In genomic region chr19:14554382-14554812, GRCh38 we compare ENCODE assay signal across 1 cellular context.
TF ChIP-seq lines count a peak whose summit lies in the region.

No MANE protein-coding gene starts in this region.

TF ChIP-seq in HepG2, 621 proteins besides CTCF, POLR2A, EP300 and RAD21 (continued from another document and continues in another):
- TF ChIP-seq TMF1 (CRISPR knock-in tag; IDR thresholded peaks at IDR 0.05; ENCODE audit: low read depth) = no peak
- no peak for TF ChIP-seq ZNF563 (CRISPR knock-in tag; IDR thresholded peaks at IDR 0.05)
- TF ChIP-seq ZNF850 (CRISPR knock-in tag; conservative IDR thresholded peaks at IDR 0.05) = no peak
- TF ChIP-seq ZNF713 (CRISPR knock-in tag; IDR thresholded peaks at IDR 0.05) = no peak
- TF ChIP-seq ZFP90 (CRISPR knock-in tag; IDR thresholded peaks at IDR 0.05; ENCODE audit: borderline replicate concordance) = no peak
- no peak for TF ChIP-seq ZNF20 (CRISPR knock-in tag; IDR thresholded peaks at IDR 0.05)
- no peak for TF ChIP-seq FOSL1 (CRISPR knock-in tag; IDR thresholded peaks at IDR 0.05; ENCODE audit: borderline replicate concordance)
- TF ChIP-seq HBP1 (CRISPR knock-in tag; IDR thresholded peaks at IDR 0.05; ENCODE audit: low read depth) = no peak
- TF ChIP-seq ZNF432 (CRISPR knock-in tag; IDR thresholded peaks at IDR 0.05; ENCODE audit: borderline replicate concordance) = no peak
- no peak; the same call in 1 of the 2 replicates for TF ChIP-seq ZNF572 (CRISPR knock-in tag; IDR thresholded peaks at IDR 0.05)
- no peak for TF ChIP-seq RARG (CRISPR knock-in tag; IDR thresholded peaks at IDR 0.05; ENCODE audit: low read depth)
- no peak for TF ChIP-seq DPF2 (CRISPR knock-in tag; IDR thresholded peaks at IDR 0.05; ENCODE audit: borderline replicate concordance, low read depth)
- peak; percentile 43; the same call in 1 of the 2 replicates for TF ChIP-seq TFAP4 (IDR thresholded peaks at IDR 0.05; ENCODE audit: borderline replicate concordance, low read depth)
- TF ChIP-seq GMEB1 (CRISPR knock-in tag; IDR thresholded peaks at IDR 0.05; ENCODE audit: borderline replicate concordance) = no peak
- TF ChIP-seq ZNF678 (CRISPR knock-in tag; IDR thresholded peaks at IDR 0.05) = no peak
- TF ChIP-seq ZNF569 (CRISPR knock-in tag; IDR thresholded peaks at IDR 0.05; ENCODE audit: borderline replicate concordance) = no peak
- TF ChIP-seq ONECUT2 (CRISPR knock-in tag; IDR thresholded peaks at IDR 0.05) = no peak
- TF ChIP-seq DDIT3 (CRISPR knock-in tag; IDR thresholded peaks at IDR 0.05) = no peak
- TF ChIP-seq NFKBIZ (CRISPR knock-in tag; IDR thresholded peaks at IDR 0.05) = no peak
- no peak for TF ChIP-seq GZF1 (CRISPR knock-in tag; IDR thresholded peaks at IDR 0.05)
- TF ChIP-seq USF2 (IDR thresholded peaks at IDR 0.05; ENCODE audit: low read depth, low read length) = no peak
- TF ChIP-seq USF2 (CRISPR knock-in tag; IDR thresholded peaks at IDR 0.05; ENCODE audit: borderline replicate concordance) = no peak
- no peak for TF ChIP-seq ZNF800 (CRISPR knock-in tag; IDR thresholded peaks at IDR 0.05)
- no peak for TF ChIP-seq TRIM22 (IDR thresholded peaks at IDR 0.05)
- no peak for TF ChIP-seq MXD1 (CRISPR knock-in tag; IDR thresholded peaks at IDR 0.05)
- TF ChIP-seq GPBP1L1 (CRISPR knock-in tag; IDR thresholded peaks at IDR 0.05) = no peak
- TF ChIP-seq IRF2 (CRISPR knock-in tag; IDR thresholded peaks at IDR 0.05) = 0 out of 2 replicates have a peak, but pooled peaks have one; percentile 59
- no peak for TF ChIP-seq ASH2L (IDR thresholded peaks at IDR 0.05; ENCODE audit: insufficient read length, low read depth, low read length)
- TF ChIP-seq ZSCAN5A (CRISPR knock-in tag; IDR thresholded peaks at IDR 0.05; ENCODE audit: borderline replicate concordance) = no peak
- TF ChIP-seq ZSCAN12 (CRISPR knock-in tag; IDR thresholded peaks at IDR 0.05) = no peak
- TF ChIP-seq MNT (IDR thresholded peaks at IDR 0.05) = no peak
- TF ChIP-seq EED (CRISPR knock-in tag; IDR thresholded peaks at IDR 0.05) = no peak
- TF ChIP-seq AFF4 (CRISPR knock-in tag; IDR thresholded peaks at IDR 0.05) = no peak
- 0 out of 2 replicates have a peak, but pooled peaks have one; percentile 24 for TF ChIP-seq ELF3 (CRISPR knock-in tag; IDR thresholded peaks at IDR 0.05)
- no peak for TF ChIP-seq NFE2L1 (CRISPR knock-in tag; IDR thresholded peaks at IDR 0.05; ENCODE audit: borderline replicate concordance)
- TF ChIP-seq ZFP36L1 (CRISPR knock-in tag; IDR thresholded peaks at IDR 0.05) = 0 out of 2 replicates have a peak, but pooled peaks have one; percentile 24
- TF ChIP-seq ZBTB43 (CRISPR knock-in tag; conservative IDR thresholded peaks at IDR 0.05) = no peak
